ENCODE assay signal across 8 cellular contexts in genomic region chr19:11293468-11294389, GRCh38. TPM values are rescaled to one million over a fixed set of nuclear protein-coding genes. Genes with fewer than 3 reads are reported as not detected.
A peak's percentile ranks its signal among the peaks of the same experiment; 100 is the strongest.
DNase-seq lines count a peak whose midpoint lies in the region; ATAC-seq, FAIRE-seq and TF ChIP-seq lines count a peak whose summit lies in the region.

No MANE protein-coding gene starts in this region.

- no peak for TF ChIP-seq POLR2A in spleen (IDR thresholded peaks at IDR 0.05)

- H3K27me3 ChIP-seq in CD4-positive, CD25-positive, alpha-beta regulatory T cell (ENCODE audit: control insufficient read depth, insufficient read depth, low read length): no peaks in the 10 kb centered on the region
- no peaks in the 10 kb centered on the region for H3K27me3 ChIP-seq in bronchial epithelial cell (ENCODE audit: control insufficient read depth, insufficient read depth, low read length)
- peaks cover 0 to 32% (median 0%) of the 10 kb centered on the region in 7 donors for H3K27me3 ChIP-seq in spleen (replicated peaks in 1 of 7)

- intact Hi-C loops in spleen (cut with DNase I; ENCODE audit: low total_unique reads): no loop called here

- no peaks in the 10 kb centered on the region for H3K36me3 Mint-ChIP-seq in CD4-positive, CD25-positive, alpha-beta regulatory T cell

- no peak overlapping the region for H3K4me3 ChIP-seq in CD4-positive, CD25-positive, alpha-beta regulatory T cell (ENCODE audit: low read depth, low read length)
- H3K4me3 ChIP-seq in WI38 (ENCODE audit: low read depth, low read length) (peak overlapping the region; percentile 33), bronchial epithelial cell (ENCODE audit: low read depth, low read length) (no peak overlapping the region), spleen (peak overlapping the region in 4 of 8 donors; percentile 1 to 55 (median 18))

- DNase-seq in CD4-positive, CD25-positive, alpha-beta regulatory T cell: peak; percentile 64 to 81 (median 68)
- DNase-seq in NCI-H2227 (lab: John Stamatoyannopoulos, UW; ENCODE audit: unreplicated experiment) (peak; percentile 89), bronchial epithelial cell (ENCODE audit: low read depth) (peak; percentile 90), iris pigment epithelial cell (ENCODE audit: low read depth) (peak; percentile 86), spleen (peak; percentile 97)

- 3 to 8% (median 4%) methylated on average over 37 to 41 of the region's 41 CpGs for WGBS in spleen, 5 donors

- no peak for FAIRE-seq in bronchial epithelial cell (lab: Jason Lieb, UNC)

- peak; percentile 99 for TF ChIP-seq CTCF in WI38 (IDR thresholded peaks at IDR 0.05; ENCODE audit: low read depth, low read length)
- TF ChIP-seq CTCF in bronchial epithelial cell (IDR thresholded peaks at IDR 0.05; ENCODE audit: insufficient read depth, low read length, severe bottlenecking): peak; percentile 97
- TF ChIP-seq CTCF in spleen (IDR thresholded peaks at IDR 0.05 in 8 of 11, conservative IDR thresholded peaks at IDR 0.05 in 3 of 11): peak; percentile 93 to 100 (median 98)

- peaks cover 17% of the 10 kb centered on the region for H3K27me3 Mint-ChIP-seq in CD4-positive, CD25-positive, alpha-beta regulatory T cell

- ATAC-seq in CD4-positive, CD25-positive, alpha-beta regulatory T cell (ENCODE audit: low read depth in 2 of 2): peak; percentile 92 to 93
- ATAC-seq in HG02588 (IDR thresholded peaks at IDR 0.05; ENCODE audit: unreplicated experiment) (peak; percentile 42), GM21367 (IDR thresholded peaks at IDR 0.05; ENCODE audit: unreplicated experiment) (no peak)

- peak overlapping the region; percentile 1 to 74 (median 36) for H3K4me3 Mint-ChIP-seq in CD4-positive, CD25-positive, alpha-beta regulatory T cell

- no peaks in the 10 kb centered on the region for H3K9me3 ChIP-seq in CD4-positive, CD25-positive, alpha-beta regulatory T cell (ENCODE audit: control insufficient read depth in 2 of 2, low read length in 2 of 2)
- H3K9me3 ChIP-seq in spleen: no peaks in the 10 kb centered on the region

- H3K4me1 ChIP-seq in CD4-positive, CD25-positive, alpha-beta regulatory T cell (ENCODE audit: control insufficient read depth, insufficient read depth, low read length, poor library complexity, severe bottlenecking): peaks cover 8% of the 10 kb centered on the region
- peaks cover 0 to 63% (median 29%) of the 10 kb centered on the region in 6 donors for H3K4me1 ChIP-seq in spleen

- no peaks in the 10 kb centered on the region for H3K9me3 Mint-ChIP-seq in CD4-positive, CD25-positive, alpha-beta regulatory T cell

- peaks cover 0 to 10% (median 4%) of the 10 kb centered on the region in 4 donors for H3K4me1 Mint-ChIP-seq in CD4-positive, CD25-positive, alpha-beta regulatory T cell

- H3K36me3 ChIP-seq in CD4-positive, CD25-positive, alpha-beta regulatory T cell (ENCODE audit: control insufficient read depth, insufficient read depth, low read length): no peaks in the 10 kb centered on the region
- H3K36me3 ChIP-seq in bronchial epithelial cell (ENCODE audit: control insufficient read depth, insufficient read depth, low read length): no peaks in the 10 kb centered on the region
- H3K36me3 ChIP-seq in spleen: no peaks in the 10 kb centered on the region

- H3K27ac Mint-ChIP-seq in CD4-positive, CD25-positive, alpha-beta regulatory T cell: peak overlapping the region in 1 of 3 donors; percentile 80

- no peak overlapping the region for H3K27ac ChIP-seq in CD4-positive, CD25-positive, alpha-beta regulatory T cell (ENCODE audit: insufficient read depth, low read length, poor library complexity, severe bottlenecking)
- peak overlapping the region in 7 of 8 donors; percentile 54 to 86 (median 74) for H3K27ac ChIP-seq in spleen

RNA-seq across cellular contexts. Expression of gene TSPAN16, which starts 2.2 kb away (rescaled TPM):
- total RNA-seq in CD4-positive, CD25-positive, alpha-beta regulatory T cell: not detected
- polyA plus RNA-seq in CD4-positive, CD25-positive, alpha-beta regulatory T cell: not detected
- not detected in 2 replicates for total RNA-seq in bronchial epithelial cell
- not detected for total RNA-seq in spleen
- polyA plus RNA-seq in spleen: not detected

RNA-seq across cellular contexts. Expression of gene DOCK6, which starts 31.4 kb away (rescaled TPM):
- 2.8 TPM for total RNA-seq in CD4-positive, CD25-positive, alpha-beta regulatory T cell
- 1 to 10 TPM in 1 of 4 donors, under 1 TPM in 2, not detected in 1; 0.07 to 1.1 (median 0.12) TPM for polyA plus RNA-seq in CD4-positive, CD25-positive, alpha-beta regulatory T cell
- 10.5 and 21.4 TPM in 2 replicates for total RNA-seq in bronchial epithelial cell
- 100 to 1,000 TPM in 1 of 7 donors, 10 to 100 TPM in 6; 26.2 to 105 (median 57.3) TPM for total RNA-seq in spleen
- polyA plus RNA-seq in spleen: 10 to 100 TPM; 12.5 to 45.8 (median 40.2) TPM

RNA-seq across cellular contexts. Expression of gene RAB3D, which starts 45.7 kb away (rescaled TPM):
- total RNA-seq in CD4-positive, CD25-positive, alpha-beta regulatory T cell: 13.4 TPM
- polyA plus RNA-seq in CD4-positive, CD25-positive, alpha-beta regulatory T cell: 1 to 10 TPM; 5.1 to 7.6 (median 6.0) TPM
- total RNA-seq in bronchial epithelial cell: 37.4 and 88.3 TPM in 2 replicates
- total RNA-seq in spleen: 10 to 100 TPM; 26.7 to 51.3 (median 43.5) TPM
- polyA plus RNA-seq in spleen: 1 to 10 TPM; 2.5 to 6.4 (median 3.3) TPM

RNA-seq across cellular contexts. Expression of gene TMEM205, which starts 52.3 kb away (rescaled TPM):
- total RNA-seq in CD4-positive, CD25-positive, alpha-beta regulatory T cell: 24.0 TPM
- 10 to 100 TPM; 69.0 to 88.3 (median 73.8) TPM for polyA plus RNA-seq in CD4-positive, CD25-positive, alpha-beta regulatory T cell
- 70.6 and 116 TPM in 2 replicates for total RNA-seq in bronchial epithelial cell
- total RNA-seq in spleen: 100 to 1,000 TPM in 3 of 7 donors, 10 to 100 TPM in 4; 44.1 to 143 (median 54.2) TPM
- 10 to 100 TPM; 65.8 to 82.0 (median 73.4) TPM for polyA plus RNA-seq in spleen

RNA-seq across cellular contexts. Expression of gene CCDC159, which starts 52.6 kb away (rescaled TPM):
- 66.5 TPM for total RNA-seq in CD4-positive, CD25-positive, alpha-beta regulatory T cell
- 10 to 100 TPM; 18.7 to 23.1 (median 21.7) TPM for polyA plus RNA-seq in CD4-positive, CD25-positive, alpha-beta regulatory T cell
- 7.9 and 11.1 TPM in 2 replicates for total RNA-seq in bronchial epithelial cell
- 10 to 100 TPM; 40.1 to 57.5 (median 51.3) TPM for total RNA-seq in spleen
- polyA plus RNA-seq in spleen: 10 to 100 TPM; 34.7 to 83.7 (median 73.9) TPM
